13 cellular contexts compared by ENCODE assay signal in the genomic region with DNA sequence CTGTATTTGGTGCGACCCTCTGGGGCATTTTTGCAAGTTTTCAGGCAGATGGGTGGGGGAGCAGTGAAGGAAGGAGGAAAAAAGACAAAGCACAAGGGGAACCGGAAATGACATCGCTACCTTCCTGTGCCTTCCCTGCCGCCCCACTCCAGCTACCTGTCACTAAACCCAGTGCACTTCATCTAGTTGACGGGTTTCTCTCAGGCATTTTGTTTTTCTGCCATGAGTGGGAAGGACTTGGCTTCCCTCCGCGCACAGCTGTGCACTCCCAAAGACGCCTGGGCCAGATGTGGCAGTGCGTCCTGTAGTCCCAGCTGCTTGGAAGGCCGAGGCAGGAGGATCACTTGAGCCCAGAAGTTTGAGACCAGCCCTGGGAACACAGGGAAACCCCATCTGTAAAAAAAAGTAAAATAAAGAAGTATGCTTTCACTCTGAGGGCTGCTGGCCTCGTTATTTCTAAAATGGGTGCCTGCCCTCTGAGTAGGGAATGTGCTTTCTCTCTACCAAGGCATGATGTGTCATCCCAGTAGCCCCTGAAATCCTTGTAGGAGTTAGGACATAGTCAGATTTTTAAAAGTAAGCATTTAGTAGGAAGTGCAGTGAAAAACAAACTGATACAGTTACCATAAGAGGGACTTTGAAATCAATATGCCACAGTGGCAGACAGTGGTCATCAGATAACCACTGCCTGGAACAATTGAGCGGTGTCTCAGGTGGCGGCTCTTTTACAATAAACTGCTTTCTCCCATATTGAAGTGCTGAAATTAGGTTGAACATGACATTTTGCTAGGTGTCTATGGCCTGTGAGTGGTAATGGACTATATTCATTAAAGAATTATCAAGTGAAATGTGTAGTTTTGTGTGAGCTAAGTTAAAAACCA.
DNase-seq lines count a peak whose midpoint lies in the region; ATAC-seq and TF ChIP-seq lines count a peak whose summit lies in the region.
"Had no signal": no experiment of that assay in that cellular context is flagged by ENCODE, and none has a peak within 500 bp of the region (broad histone marks: within the 10 kb centered on the region; RNA-seq: fewer than 3 reads in every experiment).

No MANE protein-coding gene starts in this region.

- H2AK9ac ChIP-seq in IMR-90 (replicated peaks; ENCODE audit: low read depth, low read length, poor library complexity) = peak overlapping the region; percentile 83

- H2BK120ac ChIP-seq in IMR-90 (ENCODE audit: low read depth, low read length) = peak overlapping the region; percentile 95

- peaks cover 24% of the 10 kb centered on the region for H3K4me1 ChIP-seq in BLaER1
- peaks cover 24% of the 10 kb centered on the region for H3K4me1 ChIP-seq in IMR-90 (ENCODE audit: control insufficient read depth, insufficient read depth, low read length)
- H3K4me1 ChIP-seq: tibial artery had no signal

- H3K4me3 ChIP-seq in BLaER1 = no peak overlapping the region
- no peak overlapping the region for H3K4me3 ChIP-seq in IMR-90 (ENCODE audit: insufficient read depth, low read depth, low read length)
- H3K4me3 ChIP-seq: skin epidermis, tibial artery had no signal

- no peak overlapping the region for H3K9ac ChIP-seq in BLaER1
- H3K9ac ChIP-seq in IMR-90 (ENCODE audit: low read depth, low read length) = no peak overlapping the region

- H3K9me3 ChIP-seq in BLaER1 (no peaks in the 10 kb centered on the region), IMR-90 (ENCODE audit: control insufficient read depth, insufficient read depth, low read length) (no peaks in the 10 kb centered on the region)
- H3K9me3 ChIP-seq: tibial artery had no signal

- H3K27me3 ChIP-seq in BLaER1 (no peaks in the 10 kb centered on the region), IMR-90 (ENCODE audit: control insufficient read depth, insufficient read depth, low read length) (no peaks in the 10 kb centered on the region)
- H3K27me3 ChIP-seq: tibial artery had no signal

- no peak for TF ChIP-seq CTCF in IMR-90 (conservative IDR thresholded peaks at IDR 0.05; ENCODE audit: low read depth, low read length)

- H3K4me2 ChIP-seq in BLaER1 (peak overlapping the region; percentile 44), IMR-90 (ENCODE audit: low read depth, low read length) (no peak overlapping the region)

- H4K8ac ChIP-seq in IMR-90 (ENCODE audit: low read depth in 2 of 2, low read length in 2 of 2) = peak overlapping the region; percentile 3 to 82

- in situ Hi-C loops in IMR-90 (cut with MboI; ENCODE audit: low sequenced_read_pairs) = no loop called here

- peak; percentile 39 for DNase-seq in IMR-90
- DNase-seq in activated naive CD8-positive, alpha-beta T cell treated with anti-CD3 and anti-CD28 coated beads for 36 hours = peak; percentile 51
- DNase-seq in mesenteric fat pad (ENCODE audit: low spot score) = peak; percentile 43
- no peak for DNase-seq in kidney tubule cell (ENCODE audit: low spot score)
- no peak for DNase-seq in OCI-M2 (lab: John Stamatoyannopoulos, UW; ENCODE audit: unreplicated experiment)
- no peak for DNase-seq in NCI-H2196 treated with DMSO at 0.1 percent for 48 hours (lab: John Stamatoyannopoulos, UW; ENCODE audit: unreplicated experiment)
- DNase-seq in Kasumi-1 (lab: John Stamatoyannopoulos, UW) = no peak
- DNase-seq: cerebellar nuclear complex, kidney glomerular epithelial cell, NCI-H345, tibial artery had no signal

- CTCF ChIA-PET in IMR-90 (lab: Yijun Ruan, JAX) = no interaction called here

- POLR2A ChIA-PET in IMR-90 (lab: Charles Lee; ENCODE audit: unreplicated experiment) = no interaction called here

- intact Hi-C loops in IMR-90 (cut with micrococcal nuclease) = no loop called here

- H3K4me1 Mint-ChIP-seq in activated naive CD8-positive, alpha-beta T cell treated with anti-CD3 and anti-CD28 coated beads for 36 hours = peaks cover 56% of the 10 kb centered on the region

- peaks cover 44% of the 10 kb centered on the region for H3K36me3 ChIP-seq in BLaER1
- peaks cover 9% of the 10 kb centered on the region for H3K36me3 ChIP-seq in IMR-90 (ENCODE audit: control insufficient read depth, insufficient read depth, low read length)

- H2BK5ac ChIP-seq in IMR-90 (ENCODE audit: low read depth, low read length, poor library complexity, severe bottlenecking) = peak overlapping the region; percentile 62

- H3K27ac ChIP-seq in BLaER1 (no peak overlapping the region), IMR-90 (ENCODE audit: insufficient read depth, low read length) (peak overlapping the region; percentile 24)
- H3K27ac ChIP-seq: tibial artery had no signal

- peaks cover 26% of the 10 kb centered on the region for H3K9me1 ChIP-seq in IMR-90 (ENCODE audit: insufficient read depth, low read length)

- dilution Hi-C loops in IMR-90 (cut with HindIII; ENCODE audit: low sequenced_read_pairs, unreplicated experiment) = no loop called here

- peaks cover 1% of the 10 kb centered on the region for H3K9me3 Mint-ChIP-seq in activated naive CD8-positive, alpha-beta T cell treated with anti-CD3 and anti-CD28 coated beads for 36 hours

- H3K18ac ChIP-seq in IMR-90 (ENCODE audit: low read depth, low read length) = peak overlapping the region; percentile 81

- peak overlapping the region; percentile 92 for H3K27ac Mint-ChIP-seq in activated naive CD8-positive, alpha-beta T cell treated with anti-CD3 and anti-CD28 coated beads for 36 hours

- peak overlapping the region; percentile 59 for H2BK15ac ChIP-seq in IMR-90 (ENCODE audit: low read depth, low read length)

- H2AFZ ChIP-seq in IMR-90 (replicated peaks; ENCODE audit: low read length, poor library complexity) = peak overlapping the region; percentile 52

- BruUV-seq in IMR-90 (replicated peaks; lab: Mats Ljungman, UMichigan) = no TSS peak

- no peaks in the 10 kb centered on the region for H3K27me3 Mint-ChIP-seq in activated naive CD8-positive, alpha-beta T cell treated with anti-CD3 and anti-CD28 coated beads for 36 hours

- peaks cover 61% of the 10 kb centered on the region for H3K36me3 Mint-ChIP-seq in activated naive CD8-positive, alpha-beta T cell treated with anti-CD3 and anti-CD28 coated beads for 36 hours

- peak; percentile 31; the same call in 1 of the 2 replicates for ATAC-seq in IMR-90 (ENCODE audit: low read depth)

- peak overlapping the region; percentile 89 for H3K14ac ChIP-seq in IMR-90 (replicated peaks; ENCODE audit: low read depth, low read length)

- no peak for TF ChIP-seq RAD21 in IMR-90 (IDR thresholded peaks at IDR 0.05; ENCODE audit: low read length)

- peak overlapping the region; percentile 76; the same call in 1 of the 2 replicates for H3K23ac ChIP-seq in IMR-90 (ENCODE audit: low read depth, low read length)

- H3K4me3 Mint-ChIP-seq in activated naive CD8-positive, alpha-beta T cell treated with anti-CD3 and anti-CD28 coated beads for 36 hours = peak overlapping the region; percentile 35

- peaks cover 18 to 60% of the 10 kb centered on the region in 2 experiments for H3K79me1 ChIP-seq in IMR-90 (ENCODE audit: low read depth in 1 of 2, low read length in 2 of 2)

- H3K4ac ChIP-seq in IMR-90 (ENCODE audit: low read depth, low read length) = peak overlapping the region; percentile 95

- 35% methylated on average over 7 of the region's 13 CpGs; no CpG with 5 or more reads in 1 of the 2 experiments for WGBS in IMR-90 (ENCODE audit: extremely low coverage in 2 of 2, insufficient read length in 1 of 2), 2 experiments

- peak overlapping the region; percentile 46; the same call in 1 of the 2 replicates for H3K56ac ChIP-seq in IMR-90 (ENCODE audit: extremely low read depth, insufficient read depth, low read length)

- H4K20me1 ChIP-seq in BLaER1 (peaks cover 30% of the 10 kb centered on the region; the same call in 1 of the 2 replicates), IMR-90 (ENCODE audit: insufficient read depth, low read length) (no peaks in the 10 kb centered on the region)

- peak overlapping the region; percentile 86 for H2BK20ac ChIP-seq in IMR-90 (ENCODE audit: low read depth, low read length)

- H4K5ac ChIP-seq in IMR-90 (ENCODE audit: low read depth, low read length) = peak overlapping the region; percentile 84

- TF ChIP-seq POLR2A in IMR-90 (IDR thresholded peaks at IDR 0.05; ENCODE audit: low read depth, low read length) = no peak

- peak overlapping the region; percentile 82 for H4K91ac ChIP-seq in IMR-90 (ENCODE audit: insufficient read depth, low read depth, low read length)

- H2AK5ac ChIP-seq in IMR-90 (ENCODE audit: low read depth, low read length) = peak overlapping the region; percentile 93

TF ChIP-seq in IMR-90, 13 proteins besides CTCF, POLR2A, EP300 and RAD21:
- TF ChIP-seq MAFK (IDR thresholded peaks at IDR 0.05; ENCODE audit: low read depth, low read length) (no peak), RCOR1 (IDR thresholded peaks at IDR 0.05; ENCODE audit: insufficient replicate concordance, low read length) (no peak), NFE2L2 (IDR thresholded peaks at IDR 0.05; ENCODE audit: low read depth, low read length) (no peak), FOS (IDR thresholded peaks at IDR 0.05; ENCODE audit: low read depth, low read length) (no peak), CHD1 (IDR thresholded peaks at IDR 0.05; ENCODE audit: low read depth, low read length) (no peak), BHLHE40 (IDR thresholded peaks at IDR 0.05; ENCODE audit: low read depth, low read length) (no peak)

Comparison
In these comparisons a context has a peak if more than half of its experiments do, and no peak if none do; other contexts are left out.
1. DNase-seq: peak in IMR-90 (single experiment), activated naive CD8-positive, alpha-beta T cell treated with anti-CD3 and anti-CD28 coated beads for 36 hours (single experiment) and mesenteric fat pad (single experiment); none in kidney tubule cell (single experiment), OCI-M2 (single experiment), NCI-H2196 treated with DMSO at 0.1 percent for 48 hours (single experiment) and Kasumi-1 (0 of 2).